In the genomic region with DNA sequence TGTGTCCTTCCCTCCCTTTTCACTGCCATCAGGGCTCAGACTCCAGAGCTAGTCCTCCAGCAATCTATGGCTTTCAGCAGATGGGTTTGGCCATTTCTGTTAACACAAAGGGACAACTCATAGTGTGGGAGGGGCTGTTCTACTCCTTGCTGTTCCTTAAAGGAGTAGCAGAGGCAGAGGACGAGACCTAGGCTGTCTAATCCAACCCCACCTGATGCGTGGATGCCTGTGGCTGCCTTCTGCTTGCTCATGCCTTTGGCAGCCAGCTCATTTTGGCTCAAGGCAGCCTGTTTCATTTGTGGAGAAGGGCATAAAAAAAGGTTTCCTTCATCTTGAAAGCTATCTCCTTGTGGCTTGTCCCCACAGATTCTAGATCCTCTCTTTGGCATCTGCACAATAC, we compare ENCODE assay signal across 10 cellular contexts. TPM values are rescaled to one million over a fixed set of nuclear protein-coding genes. Genes with fewer than 3 reads are reported as not detected.
A peak's percentile ranks its signal among the peaks of the same experiment; 100 is the strongest.
DNase-seq lines count a peak whose midpoint lies in the region; ATAC-seq and TF ChIP-seq lines count a peak whose summit lies in the region.
"Had no signal": no experiment of that assay in that cellular context is flagged by ENCODE, and none has a peak within 500 bp of the region (broad histone marks: within the 10 kb centered on the region; RNA-seq: fewer than 3 reads in every experiment).

No MANE protein-coding gene starts in this region.

- TF ChIP-seq CTCF in astrocyte of the cerebellum (IDR thresholded peaks at IDR 0.05; ENCODE audit: low read depth, low read length, missing control alignments) (no peak), glutamatergic neuron (IDR thresholded peaks at IDR 0.05; ENCODE audit: partially characterized antibody, unreplicated experiment) (no peak), gastroesophageal sphincter (IDR thresholded peaks at IDR 0.05) (no peak)

- in situ Hi-C loops in astrocyte of the cerebellum (cut with HindIII; ENCODE audit: low sequenced_read_pairs): no loop called here

- no peak overlapping the region for H3K4me3 Mint-ChIP-seq in glutamatergic neuron (ENCODE audit: unreplicated experiment)

- peak overlapping the region; percentile 90 for H2AFZ ChIP-seq in ACC112 (ENCODE audit: low read length, unreplicated experiment)

- no peak overlapping the region for H3K27ac ChIP-seq in ACC112 (ENCODE audit: low read depth, low read length)
- H3K27ac ChIP-seq in gastroesophageal sphincter: no peak overlapping the region
- H3K27ac ChIP-seq: sigmoid colon had no signal

- no peaks in the 10 kb centered on the region for H3K27me3 ChIP-seq in ACC112 (ENCODE audit: insufficient read depth, low read length)
- H3K27me3 ChIP-seq in gastroesophageal sphincter: no peaks in the 10 kb centered on the region
- H3K27me3 ChIP-seq: sigmoid colon had no signal

- no peaks in the 10 kb centered on the region for H3K36me3 Mint-ChIP-seq in glutamatergic neuron (ENCODE audit: unreplicated experiment)

- no peak overlapping the region for H3K4me3 ChIP-seq in ACC112 (ENCODE audit: low read depth, low read length)
- no peak overlapping the region for H3K4me3 ChIP-seq in astrocyte of the cerebellum (ENCODE audit: low read depth, low read length)
- H3K4me3 ChIP-seq in gastroesophageal sphincter: no peak overlapping the region
- H3K4me3 ChIP-seq: sigmoid colon had no signal

- no peak for TF ChIP-seq EP300 in gastroesophageal sphincter (IDR thresholded peaks at IDR 0.05)

- DNase-seq in HK-2 (ENCODE audit: unreplicated experiment) (peak; percentile 71), astrocyte of the cerebellum (ENCODE audit: low read depth) (peak; percentile 80), iPS-NIHi7 (ENCODE audit: extremely low spot score) (peak; percentile 28), glutamatergic neuron (no peak), NCI-H526 (lab: John Stamatoyannopoulos, UW) (no peak)
- DNase-seq: effector CD4-positive, alpha-beta T cell; sigmoid colon had no signal

- H3K9me3 ChIP-seq in gastroesophageal sphincter: no peaks in the 10 kb centered on the region
- H3K9me3 ChIP-seq: sigmoid colon had no signal

- no peaks in the 10 kb centered on the region for H3K79me2 ChIP-seq in ACC112 (ENCODE audit: control insufficient read depth, insufficient read depth, low read length, unreplicated experiment)

- H3K4me1 ChIP-seq in ACC112 (ENCODE audit: control insufficient read depth, insufficient read depth, low read length, unreplicated experiment) (peaks cover 9% of the 10 kb centered on the region), gastroesophageal sphincter (no peaks in the 10 kb centered on the region)
- H3K4me1 ChIP-seq: sigmoid colon had no signal

- no peaks in the 10 kb centered on the region for H3K4me1 Mint-ChIP-seq in glutamatergic neuron (ENCODE audit: low read depth, unreplicated experiment)

- H3K27ac Mint-ChIP-seq in glutamatergic neuron (ENCODE audit: unreplicated experiment): no peak overlapping the region

- no peak for TF ChIP-seq POLR2A in gastroesophageal sphincter (IDR thresholded peaks at IDR 0.05)

- ATAC-seq in gastroesophageal sphincter (no peak), HG02571 (IDR thresholded peaks at IDR 0.05; ENCODE audit: unreplicated experiment) (no peak)

- peaks cover 3% of the 10 kb centered on the region for H3K9me3 Mint-ChIP-seq in glutamatergic neuron (ENCODE audit: unreplicated experiment)

- H3K36me3 ChIP-seq in ACC112 (ENCODE audit: insufficient read depth, low read length) (no peaks in the 10 kb centered on the region), gastroesophageal sphincter (no peaks in the 10 kb centered on the region)
- H3K36me3 ChIP-seq: sigmoid colon had no signal

- WGBS in gastroesophageal sphincter (ENCODE audit: low coverage in 1 of 2), 2 donors: 59 to 60% methylated on average over 1 to 2 of the region's 2 CpGs

- peaks cover 2% of the 10 kb centered on the region for H3K27me3 Mint-ChIP-seq in glutamatergic neuron (ENCODE audit: unreplicated experiment)

RNA-seq across cellular contexts. Expression of gene MFSD2A, which starts 27.0 kb away (rescaled TPM):
- total RNA-seq in glutamatergic neuron (ENCODE audit: unreplicated experiment) (5.6 TPM), gastroesophageal sphincter (1 to 10 TPM in 2 of 4 donors, under 1 TPM in 2; 0.84 to 4.8 (median 1.4) TPM)

RNA-seq across cellular contexts. Expression of gene CAP1, which starts 58.6 kb away (rescaled TPM):
- total RNA-seq in glutamatergic neuron (ENCODE audit: unreplicated experiment): 293 TPM
- total RNA-seq in gastroesophageal sphincter: 100 to 1,000 TPM; 421 to 533 (median 500) TPM

Comparison
In these comparisons a context has a peak if more than half of its experiments do, and no peak if none do; other contexts are left out.
1. DNase-seq: peak in HK-2 (single experiment), astrocyte of the cerebellum (single experiment) and iPS-NIHi7 (single experiment); none in glutamatergic neuron (single experiment) and NCI-H526 (0 of 2).